Comparison of ENCODE assay signal across 29 cellular contexts in genomic region chr14:66254066-66254465, GRCh38.
"Had no signal": no experiment of that assay in that cellular context is flagged by ENCODE, and none has a peak within 500 bp of the region (broad histone marks: within the 10 kb centered on the region; RNA-seq: fewer than 3 reads in every experiment).

No MANE protein-coding gene starts in this region.

- H3K9ac ChIP-seq: parathyroid adenoma had no signal

- H3K4me1 Mint-ChIP-seq: naive thymus-derived CD8-positive, alpha-beta T cell; nephron; neural crest cell; stimulated activated memory B cell treated with anti-CD40 and anti-IgM and Interleukin-4, amounts not matched to agents 10 μg/mL and 1 μg/mL and 100 μg/mL, for 72 hours; stimulated activated naive CD8-positive, alpha-beta T cell treated with anti-CD3 and anti-CD28 coated beads, Interleukin-15, amount 100 ng/mL, for 72 hours had no signal

- H3K4me3 Mint-ChIP-seq: naive thymus-derived CD8-positive, alpha-beta T cell; nephron; neural crest cell; stimulated activated memory B cell treated with anti-CD40 and anti-IgM and Interleukin-4, amounts not matched to agents 10 μg/mL and 1 μg/mL and 100 μg/mL, for 72 hours; stimulated activated naive CD8-positive, alpha-beta T cell treated with anti-CD3 and anti-CD28 coated beads, Interleukin-15, amount 100 ng/mL, for 72 hours; type B pancreatic cell had no signal

- DNase-seq: hypothalamus; kidney; left colon; left lung; lower lobe of right lung; mammary epithelial cell; mesenchymal stem cell; naive thymus-derived CD8-positive, alpha-beta T cell; occipital lobe; right lobe of liver; stimulated activated CD4-positive, alpha-beta T cell treated with anti-CD3 and anti-CD28 coated beads, Interleukin-1b, Interleukin-23, amount 100 ng/mL, for 48 hours; stimulated activated CD4-positive, alpha-beta T cell treated with anti-CD3 and anti-CD28 coated beads, Interleukin-2, amount 100 ng/mL, for 48 hours; stimulated activated CD4-positive, alpha-beta T cell treated with anti-CD3 and anti-CD28 coated beads, Interleukin-4, amount 100 ng/mL, for 4 hours; stimulated activated CD8-positive, alpha-beta memory T cell treated with anti-CD3 and anti-CD28 coated beads, Interleukin-4, amount 100 ng/mL, for 48 hours; stimulated activated naive CD4-positive, alpha-beta T cell treated with Interleukin-2 at 50 U/mL for 16 hours; stimulated activated naive CD8-positive, alpha-beta T cell treated with anti-CD3 and anti-CD28 coated beads, Interleukin-15, amount 100 ng/mL, for 72 hours; substantia nigra; uterus had no signal

- H3K27me3 ChIP-seq: left lung, neutrophil, right atrium auricular region, right lobe of liver, tibial nerve, uterus had no signal

- H3K4me1 ChIP-seq: left lung, lower lobe of right lung, parathyroid adenoma, right atrium auricular region, right lobe of liver, tibial nerve, uterus had no signal

- H3K4me3 ChIP-seq: left lung, lower lobe of right lung, right atrium auricular region, right lobe of liver, smooth muscle cell, tibial nerve, uterus had no signal

- H3K9me3 ChIP-seq: left lung, lower lobe of right lung, neutrophil, right atrium auricular region, right lobe of liver, tibial nerve, uterus had no signal

- H3K27me3 Mint-ChIP-seq: progenitor cell of endocrine pancreas; stimulated activated memory B cell treated with anti-CD40 and anti-IgM and Interleukin-4, amounts not matched to agents 10 μg/mL and 1 μg/mL and 100 μg/mL, for 72 hours; stimulated activated naive CD8-positive, alpha-beta T cell treated with anti-CD3 and anti-CD28 coated beads, Interleukin-15, amount 100 ng/mL, for 72 hours had no signal

- H3K27ac Mint-ChIP-seq: naive thymus-derived CD8-positive, alpha-beta T cell; nephron; progenitor cell of endocrine pancreas; stimulated activated memory B cell treated with anti-CD40 and anti-IgM and Interleukin-4, amounts not matched to agents 10 μg/mL and 1 μg/mL and 100 μg/mL, for 72 hours; stimulated activated naive CD8-positive, alpha-beta T cell treated with anti-CD3 and anti-CD28 coated beads, Interleukin-15, amount 100 ng/mL, for 72 hours; type B pancreatic cell had no signal

- ATAC-seq: left colon; left lung; lower lobe of right lung; naive thymus-derived CD8-positive, alpha-beta T cell; right lobe of liver; stimulated activated memory B cell treated with anti-CD40 and anti-IgM and Interleukin-4, amounts not matched to agents 10 μg/mL and 1 μg/mL and 100 μg/mL, for 72 hours; stimulated activated naive CD8-positive, alpha-beta T cell treated with anti-CD3 and anti-CD28 coated beads, Interleukin-15, amount 100 ng/mL, for 72 hours had no signal

- H3K27ac ChIP-seq: left lung, lower lobe of right lung, neutrophil, parathyroid adenoma, right atrium auricular region, right lobe of liver, tibial nerve, uterus had no signal

- H3K36me3 Mint-ChIP-seq: stimulated activated memory B cell treated with anti-CD40 and anti-IgM and Interleukin-4, amounts not matched to agents 10 μg/mL and 1 μg/mL and 100 μg/mL, for 72 hours; type B pancreatic cell had no signal

- FAIRE-seq: islet of Langerhans, kidney had no signal

- H3K36me3 ChIP-seq: left lung, lower lobe of right lung, neutrophil, right atrium auricular region, right lobe of liver, tibial nerve, uterus had no signal
